Comparison of ENCODE assay signal across 13 cellular contexts in the genomic region with DNA sequence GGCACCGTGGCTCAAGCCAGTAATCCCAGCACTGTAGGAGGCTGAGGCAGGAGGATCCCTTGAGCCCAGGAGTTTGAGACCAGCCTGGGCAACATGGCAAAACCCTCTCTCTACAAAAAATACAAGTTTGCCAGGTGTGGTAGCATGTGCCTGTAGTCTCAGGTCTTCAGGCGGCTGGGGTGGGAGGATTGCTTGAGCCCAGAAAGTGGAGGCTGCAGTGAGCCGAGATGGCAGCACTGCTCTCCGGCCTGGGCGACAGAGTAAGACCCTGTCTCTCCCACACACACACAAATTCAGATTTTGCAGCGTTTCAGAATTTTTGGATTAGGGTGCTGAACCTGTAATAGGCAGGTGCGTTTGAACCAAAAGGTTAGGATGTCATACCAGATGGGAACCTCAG. TPM values are rescaled to one million over a fixed set of nuclear protein-coding genes. Genes with fewer than 3 reads are reported as not detected.
A peak's percentile ranks its signal among the peaks of the same experiment; 100 is the strongest.
DNase-seq lines count a peak whose midpoint lies in the region; ATAC-seq and TF ChIP-seq lines count a peak whose summit lies in the region.
"Had no signal": no experiment of that assay in that cellular context is flagged by ENCODE, and none has a peak within 500 bp of the region (broad histone marks: within the 10 kb centered on the region; RNA-seq: fewer than 3 reads in every experiment).

No MANE protein-coding gene starts in this region.

- intact Hi-C loops in A673 (cut with micrococcal nuclease; ENCODE audit: unreplicated experiment) = loop anchor here (5.0 to 10.0 kb wide), 2 partner anchors 354 to 376 kb away; a partner anchor contains a TSS
- intact Hi-C loops in lower lobe of right lung (cut with DNase I) = no loop called here

- 0 out of 2 replicates have a peak, but pooled peaks cover 9% of the 10 kb centered on the region for H4K20me1 ChIP-seq in GM23248 (ENCODE audit: insufficient read depth)

- H3K36me3 ChIP-seq in A673 (ENCODE audit: insufficient read depth, low read length, poor library complexity, severe bottlenecking) (peaks cover 38% of the 10 kb centered on the region), GM23248 (ENCODE audit: low read depth) (peaks cover 19% of the 10 kb centered on the region), lower lobe of right lung (peaks cover 32% of the 10 kb centered on the region)

- 65 to 69% methylated on average over 7 of the region's 7 CpGs for WGBS in GM23248 (ENCODE audit: low coverage in 1 of 2, low lambda C conversion rate in 2 of 2, missing lambda C conversion rate in 2 of 2), 2 experiments

- H3K4me1 Mint-ChIP-seq in activated CD4-positive, alpha-beta memory T cell treated with anti-CD3 and anti-CD28 coated beads, Interleukin-2, amount 10 ng/mL, durations not matched to agents 7 days and 5 days = peaks cover 67% of the 10 kb centered on the region

- no TSS peak for BruUV-seq in A673 (replicated peaks; lab: Mats Ljungman, UMichigan)

- H3K79me2 ChIP-seq in GM23248 (ENCODE audit: insufficient read depth) = peaks cover 29% of the 10 kb centered on the region

- H3K4me1 ChIP-seq in A673 (ENCODE audit: insufficient read depth, low read length, poor library complexity, severe bottlenecking) (peaks cover 41% of the 10 kb centered on the region), GM23248 (ENCODE audit: insufficient read depth) (peaks cover 17% of the 10 kb centered on the region), lower lobe of right lung (peaks cover 46% of the 10 kb centered on the region)

- peak overlapping the region; percentile 96; the same call in 1 of the 2 replicates for H3K9ac ChIP-seq in GM23248

- no peaks in the 10 kb centered on the region for H3K9me2 ChIP-seq in GM23248 (ENCODE audit: insufficient read depth)

- POLR2A ChIA-PET in A673 (lab: Charles Lee; ENCODE audit: low non-redundant PET) = interaction anchor here (0.6 kb wide), 1 partner anchor 10 kb away, joined by 9 read pairs; no protein-coding TSS in a partner anchor
- POLR2A ChIA-PET in activated CD4-positive, alpha-beta memory T cell treated with anti-CD3 and anti-CD28 coated beads, Interleukin-2, amount 10 ng/mL, durations not matched to agents 7 days and 5 days (lab: Charles Lee) = interaction anchor here (0.7 to 2.8 kb wide), 7 partner anchors 29 to 219 kb away, joined by 3 to 7 read pairs (median 3); a partner anchor contains a TSS

- H3K9me3 ChIP-seq in A673 (ENCODE audit: low read depth, low read length, poor library complexity, severe bottlenecking) (no peaks in the 10 kb centered on the region), GM23248 (ENCODE audit: low read depth) (no peaks in the 10 kb centered on the region), lower lobe of right lung (no peaks in the 10 kb centered on the region)
- H3K9me3 ChIP-seq: left lung, thoracic aorta had no signal

- TF ChIP-seq CTCF in A673 (conservative IDR thresholded peaks at IDR 0.05; ENCODE audit: low read depth, low read length) (no peak), lower lobe of right lung (IDR thresholded peaks at IDR 0.05) (no peak)

- H3K27ac ChIP-seq in A673 (ENCODE audit: low read depth, low read length, poor library complexity, severe bottlenecking) (peak overlapping the region; percentile 99), GM23248 (no peak overlapping the region), lower lobe of right lung (no peak overlapping the region)
- H3K27ac ChIP-seq: thoracic aorta had no signal

- H3K9me3 Mint-ChIP-seq in activated CD4-positive, alpha-beta memory T cell treated with anti-CD3 and anti-CD28 coated beads, Interleukin-2, amount 10 ng/mL, durations not matched to agents 7 days and 5 days = no peaks in the 10 kb centered on the region

- H3K27ac Mint-ChIP-seq in activated CD4-positive, alpha-beta memory T cell treated with anti-CD3 and anti-CD28 coated beads, Interleukin-2, amount 10 ng/mL, durations not matched to agents 7 days and 5 days = peak overlapping the region; percentile 99

- peak overlapping the region; percentile 98 for H3K4me3 Mint-ChIP-seq in activated CD4-positive, alpha-beta memory T cell treated with anti-CD3 and anti-CD28 coated beads, Interleukin-2, amount 10 ng/mL, durations not matched to agents 7 days and 5 days

- H3F3A ChIP-seq in GM23248 (ENCODE audit: insufficient read depth) = peaks cover 46% of the 10 kb centered on the region

- ATAC-seq in lower lobe of right lung = no peak
- ATAC-seq in HG03521 (IDR thresholded peaks at IDR 0.05; ENCODE audit: unreplicated experiment) = no peak
- ATAC-seq in HG03342 (IDR thresholded peaks at IDR 0.05; ENCODE audit: unreplicated experiment) = no peak
- ATAC-seq: left lung had no signal

- in situ Hi-C loops in GM23248 (cut with MboI) = no loop called here

- DNase-seq in A673 (ENCODE audit: low spot score) (no peak), GM23248 (no peak), lower lobe of right lung (no peak), cerebellar nuclear complex (lab: John Stamatoyannopoulos, UW) (no peak), NCI-H1694 treated with DMSO at 0.1 percent for 48 hours (lab: John Stamatoyannopoulos, UW) (no peak)
- no peak for DNase-seq in activated CD4-positive, alpha-beta memory T cell treated with anti-CD3 and anti-CD28 coated beads, Interleukin-2, amount 10 ng/mL, durations not matched to agents 7 days and 5 days
- DNase-seq: DMS153; left lung; MV-4-11; stimulated activated CD4-positive, alpha-beta T cell treated with anti-CD3 and anti-CD28 coated beads, Interleukin-12 subunit alpha, Interleukin-12 subunit beta, amount 100 ng/mL, for 4 hours had no signal

- peaks cover 43% of the 10 kb centered on the region for H3K36me3 Mint-ChIP-seq in activated CD4-positive, alpha-beta memory T cell treated with anti-CD3 and anti-CD28 coated beads, Interleukin-2, amount 10 ng/mL, durations not matched to agents 7 days and 5 days (ENCODE audit: low read depth)

- no peak overlapping the region for H2AFZ ChIP-seq in GM23248

- peak overlapping the region; percentile 82 for H3K4me3 ChIP-seq in A673 (ENCODE audit: low read depth, low read length, poor library complexity, severe bottlenecking)
- peak overlapping the region; percentile 91; the same call in 1 of the 2 replicates for H3K4me3 ChIP-seq in GM23248
- H3K4me3 ChIP-seq in lower lobe of right lung = peak overlapping the region; percentile 52

- H3K27me3 ChIP-seq in A673 (replicated peaks; ENCODE audit: insufficient read depth, low read depth, low read length, poor library complexity) (no peaks in the 10 kb centered on the region), GM23248 (replicated peaks; ENCODE audit: insufficient read depth) (no peaks in the 10 kb centered on the region), lower lobe of right lung (ENCODE audit: low read depth) (no peaks in the 10 kb centered on the region)
- H3K27me3 ChIP-seq: left lung had no signal

- CTCF ChIA-PET in A673 (lab: Charles Lee) = interaction anchor here (0.6 kb wide), 1 partner anchor 15 kb away, joined by 3 read pairs; no protein-coding TSS in a partner anchor
- CTCF ChIA-PET in activated CD4-positive, alpha-beta memory T cell treated with anti-CD3 and anti-CD28 coated beads, Interleukin-2, amount 10 ng/mL, durations not matched to agents 7 days and 5 days (lab: Charles Lee) = interaction anchor here (0.7 to 1.7 kb wide), 5 partner anchors 8 to 48 kb away, joined by 3 to 7 read pairs (median 3); a partner anchor contains a TSS

- peak overlapping the region; percentile 96 for H3K4me2 ChIP-seq in GM23248 (ENCODE audit: unreplicated experiment)

- no peaks in the 10 kb centered on the region for H3K27me3 Mint-ChIP-seq in activated CD4-positive, alpha-beta memory T cell treated with anti-CD3 and anti-CD28 coated beads, Interleukin-2, amount 10 ng/mL, durations not matched to agents 7 days and 5 days

RNA-seq across cellular contexts. Expression of a gene that starts 2.2 kb away (rescaled TPM):
- 2,088 and 2,093 TPM in 2 replicates for total RNA-seq in A673 (2021)
- 1,666 and 2,372 TPM in 2 replicates for total RNA-seq in GM23248 (2014; rRNA removed; shearing (Covaris generic))
- 813 and 832 TPM in 2 replicates for polyA plus RNA-seq in GM23248 (2016; fragmentation: Nextera tagmentation; extraction: Ambion mirVana)
- total RNA-seq in activated CD4-positive, alpha-beta memory T cell treated with anti-CD3 and anti-CD28 coated beads, Interleukin-2, amount 10 ng/mL, durations not matched to agents 7 days and 5 days = 1,000 to 10,000 TPM; 2,194 to 2,385 TPM
- 1,649 TPM for total RNA-seq in lower lobe of right lung

RNA-seq across cellular contexts. Expression of a gene that starts 11.1 kb away (rescaled TPM):
- 2,390 and 2,393 TPM in 2 replicates for total RNA-seq in A673 (2021)
- total RNA-seq in GM23248 (2014; rRNA removed; shearing (Covaris generic)) = 1,590 and 2,272 TPM in 2 replicates
- polyA plus RNA-seq in GM23248 (2016; fragmentation: Nextera tagmentation; extraction: Ambion mirVana) = 893 and 894 TPM in 2 replicates
- 1,000 to 10,000 TPM; 2,417 to 2,463 TPM for total RNA-seq in activated CD4-positive, alpha-beta memory T cell treated with anti-CD3 and anti-CD28 coated beads, Interleukin-2, amount 10 ng/mL, durations not matched to agents 7 days and 5 days
- total RNA-seq in lower lobe of right lung = 1,820 TPM

RNA-seq across cellular contexts. Expression of a gene that starts 14.0 kb away (rescaled TPM):
- total RNA-seq in A673 (2021) = 396 and 482 TPM in 2 replicates
- total RNA-seq in GM23248 (2014; rRNA removed; shearing (Covaris generic)) = 65.4 and 75.3 TPM in 2 replicates
- polyA plus RNA-seq in GM23248 (2016; fragmentation: Nextera tagmentation; extraction: Ambion mirVana) = 89.9 and 98.4 TPM in 2 replicates
- 10 to 100 TPM; 10.2 to 11.1 TPM for total RNA-seq in activated CD4-positive, alpha-beta memory T cell treated with anti-CD3 and anti-CD28 coated beads, Interleukin-2, amount 10 ng/mL, durations not matched to agents 7 days and 5 days
- 385 TPM for total RNA-seq in lower lobe of right lung

RNA-seq across cellular contexts. Expression of a gene that starts 24.5 kb away (rescaled TPM):
- total RNA-seq in A673 (2021) (6.5 and 6.9 TPM in 2 replicates), lower lobe of right lung (12.8 TPM)
- 1.3 and 1.6 TPM in 2 replicates for total RNA-seq in GM23248 (2014; rRNA removed; shearing (Covaris generic))
- polyA plus RNA-seq in GM23248 (2016; fragmentation: Nextera tagmentation; extraction: Ambion mirVana) = 4.6 and 5.7 TPM in 2 replicates
- 100 to 1,000 TPM; 187 to 197 TPM for total RNA-seq in activated CD4-positive, alpha-beta memory T cell treated with anti-CD3 and anti-CD28 coated beads, Interleukin-2, amount 10 ng/mL, durations not matched to agents 7 days and 5 days

RNA-seq across cellular contexts. Expression of a gene that starts 29.3 kb away (rescaled TPM):
- 82.9 and 95.3 TPM in 2 replicates for total RNA-seq in A673 (2021)
- total RNA-seq in GM23248 (2014; rRNA removed; shearing (Covaris generic)) = 570 and 656 TPM in 2 replicates
- 779 and 813 TPM in 2 replicates for polyA plus RNA-seq in GM23248 (2016; fragmentation: Nextera tagmentation; extraction: Ambion mirVana)
- 1 to 10 TPM; 1.8 to 2.0 TPM for total RNA-seq in activated CD4-positive, alpha-beta memory T cell treated with anti-CD3 and anti-CD28 coated beads, Interleukin-2, amount 10 ng/mL, durations not matched to agents 7 days and 5 days
- total RNA-seq in lower lobe of right lung = 28.1 TPM
